ENCODE assay signal across 8 cellular contexts in genomic region chr2:196639180-196640030, GRCh38. TPM values are rescaled to one million over a fixed set of nuclear protein-coding genes. Genes with fewer than 3 reads are reported as not detected.
DNase-seq lines count a peak whose midpoint lies in the region; ATAC-seq, FAIRE-seq and TF ChIP-seq lines count a peak whose summit lies in the region.

Gene CCDC150, plus strand, starts transcription at chr2:196639715. Its CDS starts 52 bp downstream, at chr2:196639767.

- H3K9me3 Mint-ChIP-seq in Caco-2 (ENCODE audit: unreplicated experiment): no peaks in the 10 kb centered on the region

- no peak within 1 kb of the TSS for H3K4ac ChIP-seq in H1 (replicated peaks; ENCODE audit: insufficient read length, low read depth, low read length)
- no peak within 1 kb of the TSS for H3K4ac ChIP-seq in mesenchymal stem cell (ENCODE audit: low read depth in 1 of 2, low read length in 2 of 2)

- H3K27ac Mint-ChIP-seq in Caco-2 (ENCODE audit: unreplicated experiment): peak within 1 kb of the TSS; percentile 67

- H4K91ac ChIP-seq in H1 (replicated peaks; ENCODE audit: insufficient read length, low read length): no peak within 1 kb of the TSS
- no peak within 1 kb of the TSS for H4K91ac ChIP-seq in mesenchymal stem cell (ENCODE audit: low read length)

- H3K9ac ChIP-seq in H1 (replicated peaks in 1 of 4; ENCODE audit: extremely low read depth in 1 of 4, low read depth in 3 of 4, low read length in 3 of 4) (peak within 1 kb of the TSS; percentile 65 to 84 (median 71)), mesenchymal stem cell (ENCODE audit: low read length) (peak within 1 kb of the TSS; percentile 88)

- H3K36me3 ChIP-seq in Caco-2 (ENCODE audit: control insufficient read depth, insufficient read depth, low read length) (no peaks in the 10 kb centered on the region), H1 (ENCODE audit: control insufficient read depth in 2 of 4, insufficient read depth in 4 of 4, low read length in 3 of 4) (no peaks in the 10 kb centered on the region), mesenchymal stem cell (ENCODE audit: control insufficient read depth in 1 of 2, insufficient read depth in 2 of 2, low read depth in 1 of 2, low read length in 2 of 2) (no peaks in the 10 kb centered on the region)

- H3K4me1 Mint-ChIP-seq in Caco-2 (ENCODE audit: low read depth, unreplicated experiment): peaks cover 25% of the 10 kb centered on the region

- peak within 1 kb of the TSS; percentile 77 for H3K4me3 ChIP-seq in Caco-2 (ENCODE audit: low read depth, low read length)
- peak within 1 kb of the TSS; percentile 72 to 94 (median 77) for H3K4me3 ChIP-seq in H1 (ENCODE audit: extremely low read depth in 1 of 4, insufficient read depth in 2 of 4, low read depth in 3 of 4, low read length in 4 of 4)
- H3K4me3 ChIP-seq in mesenchymal stem cell (ENCODE audit: insufficient read depth in 1 of 2, low read depth in 1 of 2, low read length in 2 of 2): peak within 1 kb of the TSS; percentile 83 to 87

- H2AFZ ChIP-seq in H1 (ENCODE audit: low read length) (peak within 1 kb of the TSS; percentile 78), mesenchymal stem cell (ENCODE audit: low read depth, low read length) (peak within 1 kb of the TSS; percentile 78)

- H2BK12ac ChIP-seq in H1 (ENCODE audit: low read depth, low read length) (peak within 1 kb of the TSS; percentile 21; the same call in 1 of the 2 replicates), mesenchymal stem cell (ENCODE audit: low read length in 2 of 2) (no peak within 1 kb of the TSS)

- H2BK20ac ChIP-seq in H1 (ENCODE audit: low read length): no peak within 1 kb of the TSS

- H3K27me3 Mint-ChIP-seq in Caco-2 (ENCODE audit: insufficient read depth, unreplicated experiment): no peaks in the 10 kb centered on the region

- TF ChIP-seq POLR2A in H1 (IDR thresholded peaks at IDR 0.05; ENCODE audit: control extremely low read depth in 1 of 2, low read depth in 2 of 2, low read length in 2 of 2): peak; percentile 56 to 93

- H4K20me1 ChIP-seq in H1 (replicated peaks in 1 of 2; ENCODE audit: control insufficient read depth in 1 of 2, insufficient read depth in 2 of 2, low read length in 2 of 2): no peaks in the 10 kb centered on the region

- H3K36me3 Mint-ChIP-seq in Caco-2 (ENCODE audit: insufficient read depth, unreplicated experiment): peaks cover 12% of the 10 kb centered on the region

- H3K4me3 Mint-ChIP-seq in Caco-2 (ENCODE audit: unreplicated experiment): peak within 1 kb of the TSS; percentile 73

- H3K27ac ChIP-seq in H1 (ENCODE audit: low read depth, low read length) (peak within 1 kb of the TSS; percentile 65; the same call in 1 of the 2 replicates), mesenchymal stem cell (ENCODE audit: low read length, poor library complexity, severe bottlenecking) (no peak within 1 kb of the TSS)

- TF ChIP-seq RAD21 in H1 (IDR thresholded peaks at IDR 0.05 in 1 of 2, conservative IDR thresholded peaks at IDR 0.05 in 1 of 2; ENCODE audit: low read depth in 2 of 2, low read length in 2 of 2): peak; percentile 21 to 24; a peak in 3 of 4 replicates

- H2BK15ac ChIP-seq in H1 (ENCODE audit: low read length) (no peak within 1 kb of the TSS), mesenchymal stem cell (ENCODE audit: low read depth, poor library complexity, severe bottlenecking) (no peak within 1 kb of the TSS)

- peaks cover 3% of the 10 kb centered on the region; the same call in 1 of the 2 replicates for H3K23me2 ChIP-seq in H1 (ENCODE audit: low read depth, low read length)

- TF ChIP-seq CTCF in Caco-2 (IDR thresholded peaks at IDR 0.05; ENCODE audit: insufficient read depth in 1 of 2, low read depth in 1 of 2, low read length in 1 of 2, severe bottlenecking in 1 of 2, unreplicated experiment in 1 of 2) (no peak), H1 (IDR thresholded peaks at IDR 0.05; ENCODE audit: control extremely low read depth in 1 of 3, insufficient read depth in 1 of 3, low read depth in 1 of 3, low read length in 3 of 3) (peak; percentile 19 to 45 (median 33))

- H2AK5ac ChIP-seq in H1 (ENCODE audit: low read depth, low read length) (no peak within 1 kb of the TSS), mesenchymal stem cell (ENCODE audit: low read length, severe bottlenecking) (no peak within 1 kb of the TSS)

- peaks cover 7% of the 10 kb centered on the region for H3K79me1 ChIP-seq in H1 (ENCODE audit: low read depth, low read length)
- peaks cover 19% of the 10 kb centered on the region for H3K79me1 ChIP-seq in mesenchymal stem cell (replicated peaks; ENCODE audit: low read length, poor library complexity, severe bottlenecking)

- ATAC-seq in GM21360 (IDR thresholded peaks at IDR 0.05; ENCODE audit: unreplicated experiment): peak; percentile 100

- H3K56ac ChIP-seq in H1 (replicated peaks; ENCODE audit: insufficient read length, low read depth, low read length): peak within 1 kb of the TSS; percentile 47

- no peak within 1 kb of the TSS; the same call in 1 of the 2 replicates for H3K18ac ChIP-seq in H1 (ENCODE audit: extremely low read depth, low read length)
- peak within 1 kb of the TSS in 1 of 2 experiments; percentile 2 for H3K18ac ChIP-seq in mesenchymal stem cell (ENCODE audit: low read depth in 1 of 2, low read length in 2 of 2)

- H2BK5ac ChIP-seq in H1 (ENCODE audit: low read depth, low read length): peak within 1 kb of the TSS; percentile 69
- H2BK5ac ChIP-seq in mesenchymal stem cell (ENCODE audit: low read depth, low read length, poor library complexity, severe bottlenecking): no peak within 1 kb of the TSS

- H3K14ac ChIP-seq in H1 (ENCODE audit: insufficient read length): no peak within 1 kb of the TSS
- peak within 1 kb of the TSS in 1 of 2 experiments; percentile 18 for H3K14ac ChIP-seq in mesenchymal stem cell (ENCODE audit: low read length in 2 of 2)

- CTCF ChIA-PET in Caco-2 (lab: Charles Lee): interaction anchor here (0.6 to 1.0 kb wide), 4 partner anchors 16 to 1565 kb away, joined by 3 to 4 read pairs (median 3); no protein-coding TSS in a partner anchor
- CTCF ChIA-PET in H1 (lab: Charles Lee; ENCODE audit: partially characterized antibody): interaction anchor here (0.5 to 2.4 kb wide), 5 partner anchors 13 to 186 kb away, joined by 3 to 8 read pairs (median 3); no protein-coding TSS in a partner anchor

- H3K4me2 ChIP-seq in H1 (ENCODE audit: insufficient read depth in 1 of 2, low read depth in 2 of 2, low read length in 2 of 2): peak within 1 kb of the TSS; percentile 63 to 78
- H3K4me2 ChIP-seq in mesenchymal stem cell (ENCODE audit: low read length, poor library complexity, severe bottlenecking): peak within 1 kb of the TSS; percentile 73

- no peak within 1 kb of the TSS for H2BK120ac ChIP-seq in H1 (replicated peaks; ENCODE audit: low read depth, low read length)
- H2BK120ac ChIP-seq in mesenchymal stem cell (ENCODE audit: low read depth, low read length): no peak within 1 kb of the TSS

- H3K79me2 ChIP-seq in H1 (ENCODE audit: control insufficient read depth in 1 of 2, insufficient read depth in 2 of 2, low read length in 2 of 2): peaks cover 18 to 42% of the 10 kb centered on the region in 2 experiments

- WGBS in H1 (ENCODE audit: extremely low coverage in 1 of 2, insufficient coverage in 1 of 2, insufficient read length in 1 of 2, insufficient replicate concordance in 2 of 2, low coverage in 1 of 2, low lambda C conversion rate in 2 of 2, missing lambda C conversion rate in 1 of 2), 2 experiments: 9% methylated on average over 53 of the region's 53 CpGs; no CpG with 5 or more reads in 1 of the 2 experiments
- WGBS in mesenchymal stem cell: 5% methylated on average over 47 of the region's 53 CpGs

- BruUV-seq in Caco-2 (replicated peaks; lab: Mats Ljungman, UMichigan): no TSS peak

- H3K9me3 ChIP-seq in Caco-2 (no peaks in the 10 kb centered on the region), H1 (ENCODE audit: insufficient read depth in 2 of 2, low read depth in 1 of 2, low read length in 1 of 2) (no peaks in the 10 kb centered on the region), mesenchymal stem cell (ENCODE audit: control insufficient read depth, low read length) (peaks cover 4% of the 10 kb centered on the region)

- peak; percentile 39 for FAIRE-seq in H1 (lab: Jason Lieb, UNC)

- POLR2A ChIA-PET in Caco-2 (lab: Charles Lee) (interaction anchor here (0.6 kb wide), 1 partner anchor 861 kb away, joined by 3 read pairs; the partner anchor contains the start of genes HSPD1 and HSPE1), H1 (lab: Charles Lee; ENCODE audit: partially characterized antibody) (interaction anchor here (1.2 to 2.5 kb wide), 4 partner anchors 13 to 160 kb away, joined by 3 to 10 read pairs (median 6); partner anchors contain the start of genes GTF3C3 and HECW2)

- intact Hi-C loops in Caco-2 (cut with micrococcal nuclease; ENCODE audit: unreplicated experiment): loop anchor here (2.0 to 10.0 kb wide), 4 partner anchors 47 to 285 kb away; partner anchors contain the start of genes HECW2 and PGAP1

- H4K8ac ChIP-seq in H1 (ENCODE audit: extremely low read depth, insufficient read depth, low read length): no peak within 1 kb of the TSS
- H4K8ac ChIP-seq in mesenchymal stem cell (ENCODE audit: low read length): peak within 1 kb of the TSS; percentile 80

- H3K23ac ChIP-seq in H1 (ENCODE audit: insufficient read length) (no peak within 1 kb of the TSS), mesenchymal stem cell (ENCODE audit: low read length in 2 of 2) (no peak within 1 kb of the TSS)

- H4K5ac ChIP-seq in H1 (ENCODE audit: insufficient read length, low read depth, low read length): peak within 1 kb of the TSS; percentile 27

- DNase-seq in Caco-2: peak; percentile 95 to 97
- DNase-seq in HT-29 (ENCODE audit: low spot score): peak; percentile 97
- DNase-seq in NOMO-1 (lab: John Stamatoyannopoulos, UW; ENCODE audit: unreplicated experiment in 2 of 2): peak; percentile 91 to 94
- peak; percentile 85 to 86 for DNase-seq in activated CD8-positive, alpha-beta memory T cell treated with anti-CD3 and anti-CD28 coated beads for 4 hours (ENCODE audit: low read depth in 2 of 2)
- peak; percentile 84 to 95 for DNase-seq in H1 (ENCODE audit: low read depth in 1 of 2, low spot score in 2 of 2)
- DNase-seq in mesenchymal stem cell: peak; percentile 94
- peak; percentile 85 for DNase-seq in stimulated activated CD8-positive, alpha-beta memory T cell treated with anti-CD3 and anti-CD28 coated beads, Interleukin-12 subunit alpha, Interleukin-12 subunit beta, amount 100 ng/mL, for 24 hours (ENCODE audit: extremely low read depth)

- H3K27me3 ChIP-seq in Caco-2 (replicated peaks; ENCODE audit: control insufficient read depth, insufficient read depth, low read length) (no peaks in the 10 kb centered on the region), H1 (replicated peaks in 1 of 4; ENCODE audit: control insufficient read depth in 3 of 4, extremely low read depth in 1 of 4, insufficient read depth in 3 of 4, low read length in 3 of 4) (no peaks in the 10 kb centered on the region), mesenchymal stem cell (ENCODE audit: control insufficient read depth in 1 of 2, insufficient read depth in 1 of 2, low read length in 2 of 2) (no peaks in the 10 kb centered on the region)

- peak in 1 of 2 experiments; percentile 28; a peak in 1 of 3 replicates for TF ChIP-seq EP300 in H1 (IDR thresholded peaks at IDR 0.05; ENCODE audit: borderline replicate concordance in 1 of 2, low read depth in 2 of 2, low read length in 2 of 2)

- H3K4me1 ChIP-seq in Caco-2 (peaks cover 4% of the 10 kb centered on the region; the same call in 1 of the 2 replicates), H1 (replicated peaks in 1 of 4; ENCODE audit: control insufficient read depth in 3 of 4, insufficient read depth in 4 of 4, low read length in 3 of 4) (peaks cover 0 to 8% (median 3%) of the 10 kb centered on the region in 4 experiments; a peak in 3 of 7 replicates), mesenchymal stem cell (ENCODE audit: control insufficient read depth, insufficient read depth, low read depth, low read length) (no peaks in the 10 kb centered on the region)

RNA-seq across cellular contexts. Expression of gene CCDC150, which starts in this region (rescaled TPM):
- 26.3 and 34.0 TPM in 2 replicates for total RNA-seq in Caco-2 (2022)
- 6.3 and 8.9 TPM in 2 replicates for total RNA-seq in HT-29 (2014; rRNA removed; shearing (Covaris generic))
- total RNA-seq in H1 (2021; fragmentation: NEBNext Ultra II Directional; extraction: Animal tissue kit (Norgen Biotek cat#: 25700)): 31.9 and 42.2 TPM in 2 replicates
- 6.1 and 8.3 TPM in 2 replicates for polyA plus RNA-seq in H1 (2011; rRNA removed)
- 15.1 TPM for polyA plus RNA-seq in H1 (2011; cell fraction: cytosol; rRNA removed)
- polyA plus RNA-seq in H1 (2011; cell fraction: nucleus; rRNA removed): 26.5 TPM
- polyA plus RNA-seq in H1 (2012, experiment 1 of 2): 21.8 to 51.1 TPM (median 33.4 TPM) in 4 replicates
- polyA plus RNA-seq in H1 (2012, experiment 2 of 2): 1.7 TPM
- polyA plus RNA-seq in H1 (2013, experiment 1 of 2): 44.2 TPM
- polyA plus RNA-seq in H1 (2013, experiment 2 of 2): 35.5 TPM
- polyA minus RNA-seq in H1 (2011; rRNA and poly(A)+ RNA removed): 25.3 and 41.2 TPM in 2 replicates
- 19.7 TPM for polyA minus RNA-seq in H1 (2011; cell fraction: cytosol; rRNA and poly(A)+ RNA removed)
- polyA minus RNA-seq in H1 (2011; cell fraction: nucleus; rRNA and poly(A)+ RNA removed): 151 TPM
- polyA plus RNA-seq in mesenchymal stem cell (2013, experiment 1 of 2): 1.1 TPM
- 0.92 TPM for polyA plus RNA-seq in mesenchymal stem cell (2013, experiment 2 of 2)

Comparison
In these comparisons a context has a peak if more than half of its experiments do, and no peak if none do; other contexts are left out.
1. CTCF ChIP-seq: peak in H1 (3 of 3); none in Caco-2 (0 of 2).
2. Peak in every context shown above with its lines, with median percentiles within 50 percentile points of each other: DNase-seq and H3K4me3 ChIP-seq.